2 cellular contexts compared by ENCODE assay signal in genomic region chr7:50939026-50939425, GRCh38.
TF ChIP-seq lines count a peak whose summit lies in the region.

No MANE protein-coding gene starts in this region.

TF ChIP-seq in H1, 55 proteins besides CTCF, POLR2A, EP300 and RAD21 (continued from another document):
- TF ChIP-seq HDAC2 (IDR thresholded peaks at IDR 0.05; ENCODE audit: borderline replicate concordance in 1 of 2, low read depth in 2 of 2, low read length in 2 of 2) = no peak
- no peak for TF ChIP-seq CREB1 (IDR thresholded peaks at IDR 0.05)
- TF ChIP-seq JUN (IDR thresholded peaks at IDR 0.05; ENCODE audit: low read depth, low read length) = no peak
- no peak for TF ChIP-seq NANOG (IDR thresholded peaks at IDR 0.05; ENCODE audit: insufficient read depth, low read depth, low read length, poor library complexity, severe bottlenecking)
- TF ChIP-seq BCL11A (IDR thresholded peaks at IDR 0.05; ENCODE audit: low read depth in 2 of 2, low read length in 2 of 2) = no peak
- TF ChIP-seq SUZ12 (IDR thresholded peaks at IDR 0.05; ENCODE audit: low read length) = no peak
- no peak for TF ChIP-seq MAX (IDR thresholded peaks at IDR 0.05)

TF ChIP-seq in WTC11, 78 proteins besides CTCF, POLR2A, EP300 and RAD21 (continued from another document):
- TF ChIP-seq E2F4 (CRISPR knock-in tag; IDR thresholded peaks at IDR 0.05; ENCODE audit: borderline replicate concordance, low read depth) = no peak
- no peak for TF ChIP-seq PRRX2 (CRISPR knock-in tag; IDR thresholded peaks at IDR 0.05)
- TF ChIP-seq RORB (CRISPR knock-in tag; IDR thresholded peaks at IDR 0.05) = no peak
- no peak for TF ChIP-seq CDX4 (CRISPR knock-in tag; IDR thresholded peaks at IDR 0.05; ENCODE audit: borderline replicate concordance)
- TF ChIP-seq GRHL2 (CRISPR knock-in tag; IDR thresholded peaks at IDR 0.05; ENCODE audit: insufficient replicate concordance, severe bottlenecking) = no peak
TF ChIP-seq in WTC11: peak in this region for 0.
